Comparison of ENCODE assay signal across 1 cellular context in genomic region chr20:54207743-54208491, GRCh38.
A peak's percentile ranks its signal among the peaks of the same experiment; 100 is the strongest.
TF ChIP-seq lines count a peak whose summit lies in the region.

TSS of gene PFDN4 (plus strand) at chr20:54208087. CDS start at chr20:54208101, 14 bp downstream.

TF ChIP-seq in GM12878, 131 proteins besides CTCF, POLR2A, EP300 and RAD21 (continued from another document and continues in another):
- TF ChIP-seq BCLAF1 (IDR thresholded peaks at IDR 0.05) (peak; percentile 96), KLF5 (IDR thresholded peaks at IDR 0.05; ENCODE audit: partially characterized antibody) (peak; percentile 99), TARDBP (IDR thresholded peaks at IDR 0.05; ENCODE audit: borderline replicate concordance) (no peak), USF2 (IDR thresholded peaks at IDR 0.05; ENCODE audit: borderline replicate concordance, low read depth, low read length) (no peak), TCF7 (IDR thresholded peaks at IDR 0.05; ENCODE audit: borderline replicate concordance) (peak; percentile 77), CHD1 (IDR thresholded peaks at IDR 0.05; ENCODE audit: low read depth, low read length) (peak; percentile 100), ELK1 (IDR thresholded peaks at IDR 0.05; ENCODE audit: low read depth, low read length) (peak; percentile 55; the same call in 1 of the 2 replicates), RCOR1 (conservative IDR thresholded peaks at IDR 0.05; ENCODE audit: low read depth, low read length) (peak; percentile 61; the same call in 1 of the 2 replicates), PML (IDR thresholded peaks at IDR 0.05; ENCODE audit: low read length) (no peak), ZNF592 (IDR thresholded peaks at IDR 0.05) (peak; percentile 10; the same call in 1 of the 2 replicates), SIN3A (IDR thresholded peaks at IDR 0.05; ENCODE audit: low read depth, low read length) (no peak; the same call in 1 of the 2 replicates), RUNX3 (IDR thresholded peaks at IDR 0.05; ENCODE audit: low read length) (peak; percentile 67), E4F1 (IDR thresholded peaks at IDR 0.05; ENCODE audit: borderline replicate concordance, partially characterized antibody) (peak; percentile 80), RAD51 (IDR thresholded peaks at IDR 0.05) (no peak), SMAD1 (IDR thresholded peaks at IDR 0.05; ENCODE audit: low read depth, partially characterized antibody) (no peak), MEF2A (IDR thresholded peaks at IDR 0.05; ENCODE audit: insufficient read depth, low read depth, low read length) (no peak), NR2C2 (IDR thresholded peaks at IDR 0.05; ENCODE audit: borderline replicate concordance, control insufficient read depth, insufficient read length, low read depth) (no peak), RFX5 (IDR thresholded peaks at IDR 0.05; ENCODE audit: low read depth, low read length) (peak; percentile 45; the same call in 1 of the 2 replicates), RELA (IDR thresholded peaks at IDR 0.05; ENCODE audit: borderline replicate concordance, partially characterized antibody) (no peak), SRF (IDR thresholded peaks at IDR 0.05; ENCODE audit: low read depth in 2 of 2, low read length in 2 of 2) (no peak), FOXM1 (IDR thresholded peaks at IDR 0.05; ENCODE audit: low read depth, low read length) (no peak), YY1 (IDR thresholded peaks at IDR 0.05; ENCODE audit: low read depth, low read length) (peak; percentile 96), CUX1 (IDR thresholded peaks at IDR 0.05; ENCODE audit: insufficient replicate concordance, low read depth, low read length) (no peak), ZNF384 (IDR thresholded peaks at IDR 0.05; ENCODE audit: borderline replicate concordance, low read depth, low read length) (no peak), CBFB (IDR thresholded peaks at IDR 0.05; ENCODE audit: low read depth) (peak; percentile 71; the same call in 1 of the 2 replicates), MYB (IDR thresholded peaks at IDR 0.05; ENCODE audit: borderline replicate concordance, low read depth, low read length) (no peak), PBX3 (IDR thresholded peaks at IDR 0.05; ENCODE audit: insufficient replicate concordance, low read depth, low read length) (no peak), E2F8 (IDR thresholded peaks at IDR 0.05; ENCODE audit: low read depth, partially characterized antibody) (peak; percentile 42), CEBPB (IDR thresholded peaks at IDR 0.05; ENCODE audit: borderline replicate concordance in 1 of 2, low read depth in 2 of 2, low read length in 2 of 2) (no peak)
